In genomic region chr19:45882652-45883585, GRCh38 we compare ENCODE assay signal across 8 cellular contexts. TPM values are rescaled to one million over a fixed set of nuclear protein-coding genes. Genes with fewer than 3 reads are reported as not detected.
DNase-seq lines count a peak whose midpoint lies in the region; ATAC-seq and TF ChIP-seq lines count a peak whose summit lies in the region.

No MANE protein-coding gene starts in this region.

- H3K4me1 Mint-ChIP-seq in WTC11: peaks cover 40% of the 10 kb centered on the region

- POLR2A ChIA-PET in WTC11 (lab: Charles Lee): interaction anchor here (1.0 to 3.0 kb wide), 3 partner anchors 19 to 114 kb away, joined by 6 to 42 read pairs (median 6); partner anchors contain the start of genes FOXA3, SIX5 and SYMPK

- DNase-seq in AML-193 (lab: John Stamatoyannopoulos, UW): peak; percentile 73 to 78
- peak; percentile 83 for DNase-seq in GM19238 (ENCODE audit: insufficient read length, low spot score)
- peak; percentile 72 for DNase-seq in NCI-H2107 (lab: John Stamatoyannopoulos, UW)
- DNase-seq in WTC11 (ENCODE audit: low spot score): peak; percentile 94
- DNase-seq in cardiac fibroblast (ENCODE audit: low read depth in 2 of 2): peak; percentile 91 to 93
- DNase-seq in iris pigment epithelial cell (ENCODE audit: low read depth): peak; percentile 87
- DNase-seq in stimulated activated CD4-positive, alpha-beta T cell treated with anti-CD3 and anti-CD28 coated beads, Interleukin-12 subunit alpha, Interleukin-12 subunit beta, amount 100 ng/mL, for 24 hours (ENCODE audit: low read depth in 2 of 2): peak; percentile 67 to 82

- H3K36me3 Mint-ChIP-seq in WTC11: no peaks in the 10 kb centered on the region

- H3K9me3 Mint-ChIP-seq in WTC11: no peaks in the 10 kb centered on the region

- TF ChIP-seq CTCF in WTC11 (IDR thresholded peaks at IDR 0.05) (peak; percentile 87), cardiac fibroblast (IDR thresholded peaks at IDR 0.05; ENCODE audit: low read depth, low read length) (peak; percentile 100)

- H3K27ac Mint-ChIP-seq in WTC11: peak overlapping the region; percentile 98

- peak overlapping the region; percentile 3 to 10 for H3K4me3 ChIP-seq in cardiac fibroblast (replicated peaks in 1 of 2; ENCODE audit: low read depth in 2 of 2, low read length in 2 of 2)

- peak; percentile 33 for ATAC-seq in WTC11
- no peak for ATAC-seq in HG03571 (IDR thresholded peaks at IDR 0.05; ENCODE audit: unreplicated experiment)

- H3K27me3 Mint-ChIP-seq in WTC11 (ENCODE audit: low read depth): no peaks in the 10 kb centered on the region

- CTCF ChIA-PET in WTC11 (lab: Charles Lee): interaction anchor here (0.6 to 8.5 kb wide), 14 partner anchors 18 to 795 kb away, joined by 3 to 212 read pairs (median 5); partner anchors contain the start of genes CCDC61, DMWD, FOXA3 and MYPOP

- peak overlapping the region; percentile 76 for H3K4me3 Mint-ChIP-seq in WTC11

TF ChIP-seq in WTC11, 78 proteins besides CTCF, POLR2A, EP300 and RAD21 (continues in another document):
- TF ChIP-seq ZNF423 (CRISPR knock-in tag; IDR thresholded peaks at IDR 0.05): 0 out of 2 replicates have a peak, but pooled peaks have one; percentile 27
- no peak for TF ChIP-seq TEAD4 (CRISPR knock-in tag; IDR thresholded peaks at IDR 0.05)
- peak; percentile 40; the same call in 1 of the 2 replicates for TF ChIP-seq ZNF232 (CRISPR knock-in tag; IDR thresholded peaks at IDR 0.05)
- TF ChIP-seq ZMAT4 (CRISPR knock-in tag; IDR thresholded peaks at IDR 0.05): peak; percentile 77
- TF ChIP-seq, protein P1, sequence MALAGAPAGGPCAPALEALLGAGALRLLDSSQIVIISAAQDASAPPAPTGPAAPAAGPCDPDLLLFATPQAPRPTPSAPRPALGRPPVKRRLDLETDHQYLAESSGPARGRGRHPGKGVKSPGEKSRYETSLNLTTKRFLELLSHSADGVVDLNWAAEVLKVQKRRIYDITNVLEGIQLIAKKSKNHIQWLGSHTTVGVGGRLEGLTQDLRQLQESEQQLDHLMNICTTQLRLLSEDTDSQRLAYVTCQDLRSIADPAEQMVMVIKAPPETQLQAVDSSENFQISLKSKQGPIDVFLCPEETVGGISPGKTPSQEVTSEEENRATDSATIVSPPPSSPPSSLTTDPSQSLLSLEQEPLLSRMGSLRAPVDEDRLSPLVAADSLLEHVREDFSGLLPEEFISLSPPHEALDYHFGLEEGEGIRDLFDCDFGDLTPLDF (CRISPR knock-in tag; IDR thresholded peaks at IDR 0.05): peak; percentile 51; the same call in 1 of the 2 replicates
- peak; percentile 35; the same call in 1 of the 2 replicates for TF ChIP-seq FOXK1 (CRISPR knock-in tag; IDR thresholded peaks at IDR 0.05)
- peak; percentile 30; the same call in 1 of the 2 replicates for TF ChIP-seq USF1 (CRISPR knock-in tag; IDR thresholded peaks at IDR 0.05)
- TF ChIP-seq, protein P2, sequence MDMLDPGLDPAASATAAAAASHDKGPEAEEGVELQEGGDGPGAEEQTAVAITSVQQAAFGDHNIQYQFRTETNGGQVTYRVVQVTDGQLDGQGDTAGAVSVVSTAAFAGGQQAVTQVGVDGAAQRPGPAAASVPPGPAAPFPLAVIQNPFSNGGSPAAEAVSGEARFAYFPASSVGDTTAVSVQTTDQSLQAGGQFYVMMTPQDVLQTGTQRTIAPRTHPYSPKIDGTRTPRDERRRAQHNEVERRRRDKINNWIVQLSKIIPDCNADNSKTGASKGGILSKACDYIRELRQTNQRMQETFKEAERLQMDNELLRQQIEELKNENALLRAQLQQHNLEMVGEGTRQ (CRISPR knock-in tag; IDR thresholded peaks at IDR 0.05): peak; percentile 67
- TF ChIP-seq ZSCAN18 (CRISPR knock-in tag; IDR thresholded peaks at IDR 0.05): peak; percentile 83; the same call in 1 of the 2 replicates
- TF ChIP-seq ERG (CRISPR knock-in tag; IDR thresholded peaks at IDR 0.05): peak; percentile 88
- TF ChIP-seq, protein P3, sequence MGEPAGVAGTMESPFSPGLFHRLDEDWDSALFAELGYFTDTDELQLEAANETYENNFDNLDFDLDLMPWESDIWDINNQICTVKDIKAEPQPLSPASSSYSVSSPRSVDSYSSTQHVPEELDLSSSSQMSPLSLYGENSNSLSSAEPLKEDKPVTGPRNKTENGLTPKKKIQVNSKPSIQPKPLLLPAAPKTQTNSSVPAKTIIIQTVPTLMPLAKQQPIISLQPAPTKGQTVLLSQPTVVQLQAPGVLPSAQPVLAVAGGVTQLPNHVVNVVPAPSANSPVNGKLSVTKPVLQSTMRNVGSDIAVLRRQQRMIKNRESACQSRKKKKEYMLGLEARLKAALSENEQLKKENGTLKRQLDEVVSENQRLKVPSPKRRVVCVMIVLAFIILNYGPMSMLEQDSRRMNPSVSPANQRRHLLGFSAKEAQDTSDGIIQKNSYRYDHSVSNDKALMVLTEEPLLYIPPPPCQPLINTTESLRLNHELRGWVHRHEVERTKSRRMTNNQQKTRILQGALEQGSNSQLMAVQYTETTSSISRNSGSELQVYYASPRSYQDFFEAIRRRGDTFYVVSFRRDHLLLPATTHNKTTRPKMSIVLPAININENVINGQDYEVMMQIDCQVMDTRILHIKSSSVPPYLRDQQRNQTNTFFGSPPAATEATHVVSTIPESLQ (CRISPR knock-in tag; IDR thresholded peaks at IDR 0.05): no peak
- TF ChIP-seq ESRRA (CRISPR knock-in tag; IDR thresholded peaks at IDR 0.05; ENCODE audit: borderline replicate concordance): peak; percentile 66; the same call in 1 of the 2 replicates
- peak; percentile 80; the same call in 1 of the 2 replicates for TF ChIP-seq ZBTB21 (CRISPR knock-in tag; IDR thresholded peaks at IDR 0.05; ENCODE audit: borderline replicate concordance)
- TF ChIP-seq ETV6 (CRISPR knock-in tag; IDR thresholded peaks at IDR 0.05): peak; percentile 37; the same call in 1 of the 2 replicates
- no peak for TF ChIP-seq JAZF1 (CRISPR knock-in tag; IDR thresholded peaks at IDR 0.05)
- TF ChIP-seq ATF2 (CRISPR knock-in tag; IDR thresholded peaks at IDR 0.05; ENCODE audit: borderline replicate concordance, low read depth): no peak

RNA-seq across cellular contexts. Expression of gene IRF2BP1, which starts 3.0 kb away (rescaled TPM):
- total RNA-seq in WTC11 (2021): 29.8 to 32.3 TPM (median 30.3 TPM) in 3 replicates

RNA-seq across cellular contexts. Expression of gene FOXA3, which starts 18.8 kb away (rescaled TPM):
- total RNA-seq in WTC11 (2021): 20.7 to 24.6 TPM (median 24.2 TPM) in 3 replicates

RNA-seq across cellular contexts. Expression of gene MYPOP, which starts 19.5 kb away (rescaled TPM):
- total RNA-seq in WTC11 (2021): 13.6 to 15.1 TPM (median 14.8 TPM) in 3 replicates

RNA-seq across cellular contexts. Expression of gene SYMPK, which starts 20.0 kb away (rescaled TPM):
- total RNA-seq in WTC11 (2021): 105 to 111 TPM (median 106 TPM) in 3 replicates

RNA-seq across cellular contexts. Expression of gene NANOS2, which starts 31.7 kb away (rescaled TPM):
- 0.13 to 0.18 TPM in 2 of 3 replicates, not detected in the other for total RNA-seq in WTC11 (2021)
